Comparison of ENCODE assay signal across 1 cellular context in the genomic region with DNA sequence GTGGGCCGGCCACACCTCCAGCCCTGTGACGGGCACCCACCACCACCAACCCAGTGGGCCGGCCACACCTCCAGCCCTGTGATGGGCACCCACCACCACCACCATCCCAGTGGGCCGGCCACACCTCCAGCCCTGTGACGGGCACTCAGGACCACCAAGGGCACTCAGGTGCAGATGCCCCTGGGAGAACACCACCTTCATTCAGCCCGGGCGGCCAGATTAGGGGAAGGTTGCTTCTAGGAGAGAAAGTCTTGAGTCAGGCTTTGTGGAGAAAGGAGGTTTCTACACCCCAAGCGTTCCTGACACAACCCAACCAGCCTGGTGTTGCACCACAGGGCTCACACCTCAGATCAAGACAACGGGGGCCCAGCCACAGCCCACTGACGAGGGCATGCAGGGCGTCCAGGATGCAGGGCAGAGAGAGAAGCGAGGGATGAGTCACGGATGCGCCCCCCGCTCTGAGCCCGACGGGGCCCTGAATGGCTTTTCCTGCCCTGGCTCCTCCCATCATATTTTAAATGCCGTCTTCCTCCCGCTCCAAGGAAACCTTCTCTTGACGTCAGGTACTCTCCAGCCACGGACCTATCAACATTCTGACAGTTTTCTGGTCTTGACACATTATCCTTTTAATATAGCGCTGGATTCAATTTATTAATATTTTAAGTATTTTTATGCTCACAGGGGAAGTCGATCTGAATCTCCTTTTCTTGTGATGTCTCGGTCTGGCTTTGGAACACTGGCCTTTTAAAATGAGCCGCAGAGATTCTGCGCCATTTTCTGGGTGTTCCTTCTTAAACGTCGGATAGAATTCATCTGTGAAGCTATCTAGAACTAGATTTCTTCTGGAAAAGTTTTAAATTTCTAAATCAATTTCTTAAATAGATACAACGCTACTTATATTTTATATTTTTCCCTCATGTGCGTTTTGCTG.
TF ChIP-seq lines count a peak whose summit lies in the region.

No MANE protein-coding gene starts in this region.

TF ChIP-seq in K562, 482 proteins besides CTCF, POLR2A, EP300 and RAD21 (continues in another document):
- peak; percentile 57 for TF ChIP-seq POLR2H (tag; IDR thresholded peaks at IDR 0.05; ENCODE audit: low read depth)
- peak; percentile 57 for TF ChIP-seq ZFX (CRISPR knock-in tag; IDR thresholded peaks at IDR 0.05)
- no peak for TF ChIP-seq KDM4B (IDR thresholded peaks at IDR 0.05; ENCODE audit: borderline replicate concordance in 2 of 2, low read depth in 1 of 2)
- TF ChIP-seq RCOR1 (IDR thresholded peaks at IDR 0.05; ENCODE audit: borderline replicate concordance in 1 of 2, low read depth in 2 of 2, low read length in 2 of 2), result 0 out of 4 replicates have a peak, but pooled peaks of 1 of the 2 experiments have one; percentile 4
- peak; percentile 77 for TF ChIP-seq HDAC2 (IDR thresholded peaks at IDR 0.05)
- no peak for TF ChIP-seq ZNF586 (CRISPR knock-in tag; conservative IDR thresholded peaks at IDR 0.05)
- TF ChIP-seq ZNF12 (CRISPR knock-in tag; IDR thresholded peaks at IDR 0.05), result no peak
- 0 out of 4 replicates have a peak, but pooled peaks of 1 of the 2 experiments have one; percentile 29 for TF ChIP-seq TEAD1 (CRISPR knock-in tag; IDR thresholded peaks at IDR 0.05)
- TF ChIP-seq SAP30 (IDR thresholded peaks at IDR 0.05; ENCODE audit: borderline replicate concordance, insufficient read depth, low read depth, low read length, poor library complexity, severe bottlenecking), result peak; percentile 92
- TF ChIP-seq NKRF (IDR thresholded peaks at IDR 0.05; ENCODE audit: borderline replicate concordance), result peak; percentile 81; the same call in 1 of the 2 replicates
- peak; percentile 10 for TF ChIP-seq CCNT2 (IDR thresholded peaks at IDR 0.05; ENCODE audit: borderline replicate concordance, extremely low read depth, insufficient read length, low read depth, low read length)
- TF ChIP-seq PCBP2 (IDR thresholded peaks at IDR 0.05; ENCODE audit: low read depth, low read length, poor library complexity, severe bottlenecking), result no peak
- no peak for TF ChIP-seq NELFE (IDR thresholded peaks at IDR 0.05; ENCODE audit: insufficient read depth, insufficient read length)
- no peak for TF ChIP-seq NR4A1 (CRISPR knock-in tag; IDR thresholded peaks at IDR 0.05)
- 0 out of 2 replicates have a peak, but pooled peaks have one; percentile 26 for TF ChIP-seq NR4A1 (tag; IDR thresholded peaks at IDR 0.05)
- peak; percentile 43; the same call in 1 of the 2 replicates for TF ChIP-seq GATAD2B (IDR thresholded peaks at IDR 0.05; ENCODE audit: borderline replicate concordance)
- TF ChIP-seq CREM (IDR thresholded peaks at IDR 0.05; ENCODE audit: low read depth), result peak; percentile 77
- TF ChIP-seq, protein P1, sequence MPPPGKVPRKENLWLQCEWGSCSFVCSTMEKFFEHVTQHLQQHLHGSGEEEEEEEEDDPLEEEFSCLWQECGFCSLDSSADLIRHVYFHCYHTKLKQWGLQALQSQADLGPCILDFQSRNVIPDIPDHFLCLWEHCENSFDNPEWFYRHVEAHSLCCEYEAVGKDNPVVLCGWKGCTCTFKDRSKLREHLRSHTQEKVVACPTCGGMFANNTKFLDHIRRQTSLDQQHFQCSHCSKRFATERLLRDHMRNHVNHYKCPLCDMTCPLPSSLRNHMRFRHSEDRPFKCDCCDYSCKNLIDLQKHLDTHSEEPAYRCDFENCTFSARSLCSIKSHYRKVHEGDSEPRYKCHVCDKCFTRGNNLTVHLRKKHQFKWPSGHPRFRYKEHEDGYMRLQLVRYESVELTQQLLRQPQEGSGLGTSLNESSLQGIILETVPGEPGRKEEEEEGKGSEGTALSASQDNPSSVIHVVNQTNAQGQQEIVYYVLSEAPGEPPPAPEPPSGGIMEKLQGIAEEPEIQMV (tag; conservative IDR thresholded peaks at IDR 0.05; ENCODE audit: low read depth), result no peak
- peak; percentile 12 to 32; a peak in 2 of 4 replicates for TF ChIP-seq FOXK2 (conservative IDR thresholded peaks at IDR 0.05 in 1 of 2, IDR thresholded peaks at IDR 0.05 in 1 of 2; ENCODE audit: low read depth in 2 of 2)
- TF ChIP-seq, protein P2, sequence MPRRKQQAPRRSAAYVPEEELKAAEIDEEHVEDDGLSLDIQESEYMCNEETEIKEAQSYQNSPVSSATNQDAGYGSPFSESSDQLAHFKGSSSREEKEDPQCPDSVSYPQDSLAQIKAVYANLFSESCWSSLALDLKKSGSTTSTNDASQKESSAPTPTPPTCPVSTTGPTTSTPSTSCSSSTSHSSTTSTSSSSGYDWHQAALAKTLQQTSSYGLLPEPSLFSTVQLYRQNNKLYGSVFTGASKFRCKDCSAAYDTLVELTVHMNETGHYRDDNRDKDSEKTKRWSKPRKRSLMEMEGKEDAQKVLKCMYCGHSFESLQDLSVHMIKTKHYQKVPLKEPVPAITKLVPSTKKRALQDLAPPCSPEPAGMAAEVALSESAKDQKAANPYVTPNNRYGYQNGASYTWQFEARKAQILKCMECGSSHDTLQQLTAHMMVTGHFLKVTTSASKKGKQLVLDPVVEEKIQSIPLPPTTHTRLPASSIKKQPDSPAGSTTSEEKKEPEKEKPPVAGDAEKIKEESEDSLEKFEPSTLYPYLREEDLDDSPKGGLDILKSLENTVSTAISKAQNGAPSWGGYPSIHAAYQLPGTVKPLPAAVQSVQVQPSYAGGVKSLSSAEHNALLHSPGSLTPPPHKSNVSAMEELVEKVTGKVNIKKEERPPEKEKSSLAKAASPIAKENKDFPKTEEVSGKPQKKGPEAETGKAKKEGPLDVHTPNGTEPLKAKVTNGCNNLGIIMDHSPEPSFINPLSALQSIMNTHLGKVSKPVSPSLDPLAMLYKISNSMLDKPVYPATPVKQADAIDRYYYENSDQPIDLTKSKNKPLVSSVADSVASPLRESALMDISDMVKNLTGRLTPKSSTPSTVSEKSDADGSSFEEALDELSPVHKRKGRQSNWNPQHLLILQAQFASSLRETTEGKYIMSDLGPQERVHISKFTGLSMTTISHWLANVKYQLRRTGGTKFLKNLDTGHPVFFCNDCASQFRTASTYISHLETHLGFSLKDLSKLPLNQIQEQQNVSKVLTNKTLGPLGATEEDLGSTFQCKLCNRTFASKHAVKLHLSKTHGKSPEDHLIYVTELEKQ (CRISPR knock-in tag; IDR thresholded peaks at IDR 0.05), result no peak
- peak; percentile 31; the same call in 1 of the 2 replicates for TF ChIP-seq MTA3 (IDR thresholded peaks at IDR 0.05; ENCODE audit: borderline replicate concordance)
- TF ChIP-seq JUND (IDR thresholded peaks at IDR 0.05; ENCODE audit: borderline replicate concordance, low read depth, low read length), result peak; percentile 82
- peak; percentile 86; the same call in 2 of the 3 replicates for TF ChIP-seq JUND (tag; IDR thresholded peaks at IDR 0.05; ENCODE audit: borderline replicate concordance, low read depth, low read length)
- peak; percentile 22; the same call in 1 of the 2 replicates for TF ChIP-seq XRCC5 (IDR thresholded peaks at IDR 0.05; ENCODE audit: low read depth, low read length)
- peak; percentile 39 to 43; a peak in 1 of 4 replicates for TF ChIP-seq SIN3A (IDR thresholded peaks at IDR 0.05; ENCODE audit: borderline replicate concordance in 2 of 2, control insufficient read depth in 1 of 2, low read depth in 2 of 2, low read length in 2 of 2)
- TF ChIP-seq PRDM10 (IDR thresholded peaks at IDR 0.05; ENCODE audit: partially characterized antibody), result peak; percentile 82
- TF ChIP-seq KAT8 (IDR thresholded peaks at IDR 0.05; ENCODE audit: low read depth), result no peak
- no peak for TF ChIP-seq TARDBP (IDR thresholded peaks at IDR 0.05)
- TF ChIP-seq FOXK1 (CRISPR knock-in tag; IDR thresholded peaks at IDR 0.05; ENCODE audit: borderline replicate concordance), result peak; percentile 76; the same call in 1 of the 2 replicates
- TF ChIP-seq ZNF444 (CRISPR knock-in tag; IDR thresholded peaks at IDR 0.05), result no peak
- TF ChIP-seq HNRNPUL1 (IDR thresholded peaks at IDR 0.05; ENCODE audit: low read length), result no peak
- 0 out of 2 replicates have a peak, but pooled peaks have one; percentile 31 for TF ChIP-seq FOXJ2 (tag; IDR thresholded peaks at IDR 0.05)
- no peak for TF ChIP-seq POLR3G (IDR thresholded peaks at IDR 0.05; ENCODE audit: extremely low read depth, insufficient read length, insufficient replicate concordance)
- peak; percentile 52 for TF ChIP-seq PCBP1 (IDR thresholded peaks at IDR 0.05; ENCODE audit: low read depth, low read length, poor library complexity, severe bottlenecking)
- TF ChIP-seq, protein P3, sequence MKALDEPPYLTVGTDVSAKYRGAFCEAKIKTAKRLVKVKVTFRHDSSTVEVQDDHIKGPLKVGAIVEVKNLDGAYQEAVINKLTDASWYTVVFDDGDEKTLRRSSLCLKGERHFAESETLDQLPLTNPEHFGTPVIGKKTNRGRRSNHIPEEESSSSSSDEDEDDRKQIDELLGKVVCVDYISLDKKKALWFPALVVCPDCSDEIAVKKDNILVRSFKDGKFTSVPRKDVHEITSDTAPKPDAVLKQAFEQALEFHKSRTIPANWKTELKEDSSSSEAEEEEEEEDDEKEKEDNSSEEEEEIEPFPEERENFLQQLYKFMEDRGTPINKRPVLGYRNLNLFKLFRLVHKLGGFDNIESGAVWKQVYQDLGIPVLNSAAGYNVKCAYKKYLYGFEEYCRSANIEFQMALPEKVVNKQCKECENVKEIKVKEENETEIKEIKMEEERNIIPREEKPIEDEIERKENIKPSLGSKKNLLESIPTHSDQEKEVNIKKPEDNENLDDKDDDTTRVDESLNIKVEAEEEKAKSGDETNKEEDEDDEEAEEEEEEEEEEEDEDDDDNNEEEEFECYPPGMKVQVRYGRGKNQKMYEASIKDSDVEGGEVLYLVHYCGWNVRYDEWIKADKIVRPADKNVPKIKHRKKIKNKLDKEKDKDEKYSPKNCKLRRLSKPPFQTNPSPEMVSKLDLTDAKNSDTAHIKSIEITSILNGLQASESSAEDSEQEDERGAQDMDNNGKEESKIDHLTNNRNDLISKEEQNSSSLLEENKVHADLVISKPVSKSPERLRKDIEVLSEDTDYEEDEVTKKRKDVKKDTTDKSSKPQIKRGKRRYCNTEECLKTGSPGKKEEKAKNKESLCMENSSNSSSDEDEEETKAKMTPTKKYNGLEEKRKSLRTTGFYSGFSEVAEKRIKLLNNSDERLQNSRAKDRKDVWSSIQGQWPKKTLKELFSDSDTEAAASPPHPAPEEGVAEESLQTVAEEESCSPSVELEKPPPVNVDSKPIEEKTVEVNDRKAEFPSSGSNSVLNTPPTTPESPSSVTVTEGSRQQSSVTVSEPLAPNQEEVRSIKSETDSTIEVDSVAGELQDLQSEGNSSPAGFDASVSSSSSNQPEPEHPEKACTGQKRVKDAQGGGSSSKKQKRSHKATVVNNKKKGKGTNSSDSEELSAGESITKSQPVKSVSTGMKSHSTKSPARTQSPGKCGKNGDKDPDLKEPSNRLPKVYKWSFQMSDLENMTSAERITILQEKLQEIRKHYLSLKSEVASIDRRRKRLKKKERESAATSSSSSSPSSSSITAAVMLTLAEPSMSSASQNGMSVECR (CRISPR knock-in tag; IDR thresholded peaks at IDR 0.05), result peak; percentile 63; the same call in 1 of the 2 replicates
- TF ChIP-seq ATF3 (IDR thresholded peaks at IDR 0.05), result peak; percentile 89
- TF ChIP-seq ATF3 (CRISPR knock-in tag; conservative IDR thresholded peaks at IDR 0.05), result peak; percentile 27; the same call in 1 of the 2 replicates
- TF ChIP-seq ZEB2 (IDR thresholded peaks at IDR 0.05), result no peak
- TF ChIP-seq NR1H2 (CRISPR knock-in tag; IDR thresholded peaks at IDR 0.05), result no peak
